7 cellular contexts compared by ENCODE assay signal in the genomic region with DNA sequence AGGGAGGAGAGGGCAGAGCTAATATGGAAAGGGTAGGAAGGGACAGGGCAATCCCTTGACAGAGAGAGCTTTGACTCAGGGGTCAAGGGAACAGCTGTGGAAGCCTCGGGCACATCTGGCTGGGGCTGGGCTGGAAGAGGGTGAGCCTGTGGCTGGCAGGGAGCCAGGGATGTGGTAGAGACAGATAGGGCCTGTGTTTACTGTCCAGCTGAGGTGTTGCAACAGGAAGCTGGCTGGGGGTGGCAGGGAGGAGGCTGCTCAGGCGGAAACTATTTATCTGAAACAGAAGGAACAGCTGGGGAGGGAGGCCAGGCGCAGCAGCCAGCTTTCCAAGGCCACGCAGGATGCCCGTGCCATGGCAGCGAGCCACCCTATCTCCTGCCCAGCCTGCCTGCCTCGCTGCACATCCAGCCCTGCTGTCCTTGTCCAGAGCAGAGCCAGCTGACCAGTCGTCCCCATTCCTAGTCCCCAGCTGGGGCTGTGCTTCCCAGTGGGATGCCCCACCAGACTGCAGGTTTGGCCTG.
DNase-seq lines count a peak whose midpoint lies in the region; ATAC-seq, FAIRE-seq and TF ChIP-seq lines count a peak whose summit lies in the region.

No MANE protein-coding gene starts in this region.

- H3K4me3 ChIP-seq in SK-N-SH (ENCODE audit: low read depth in 2 of 2, low read length in 1 of 2) (no peak overlapping the region), gastroesophageal sphincter (no peak overlapping the region), psoas muscle (no peak overlapping the region)

- H3K79me2 ChIP-seq in SK-N-SH (ENCODE audit: insufficient read depth): no peaks in the 10 kb centered on the region

- peaks cover 35% of the 10 kb centered on the region in 2 experiments for H3K4me1 ChIP-seq in SK-N-SH (ENCODE audit: control insufficient read depth in 1 of 2, insufficient read depth in 2 of 2, low read depth in 1 of 2, low read length in 1 of 2)
- H3K4me1 ChIP-seq in gastroesophageal sphincter: peaks cover 0 to 33% (median 16%) of the 10 kb centered on the region in 3 donors
- H3K4me1 ChIP-seq in psoas muscle: peaks cover 41% of the 10 kb centered on the region

- WGBS in SK-N-SH (ENCODE audit: low lambda C conversion rate): 0% methylated on average over 2 of the region's 8 CpGs
- WGBS in gastroesophageal sphincter (ENCODE audit: low coverage in 1 of 2), 2 donors: 40 to 47% methylated on average over 1 to 3 of the region's 8 CpGs
- WGBS in psoas muscle, 3 donors: 11 to 14% (median 11%) methylated on average over 8 of the region's 8 CpGs

- no peak overlapping the region for H2AFZ ChIP-seq in SK-N-SH (ENCODE audit: low read depth)

- CTCF ChIA-PET in SK-N-SH (lab: Yijun Ruan, JAX): interaction anchor here (1.0 to 1.3 kb wide), 3 partner anchors 41 to 337 kb away, joined by 3 to 4 read pairs (median 3); no protein-coding TSS in a partner anchor

- H3K9me3 ChIP-seq in SK-N-SH (no peaks in the 10 kb centered on the region), gastroesophageal sphincter (peaks cover 0 to 16% (median 0%) of the 10 kb centered on the region in 3 donors), psoas muscle (no peaks in the 10 kb centered on the region)

- no peak for TF ChIP-seq POLR2A in gastroesophageal sphincter (IDR thresholded peaks at IDR 0.05)

- peak; percentile 67 for ATAC-seq in gastroesophageal sphincter
- ATAC-seq in psoas muscle: peak; percentile 81 to 89 (median 85)
- ATAC-seq in HG03159 (IDR thresholded peaks at IDR 0.05; ENCODE audit: unreplicated experiment): no peak
- ATAC-seq in HG02981 (IDR thresholded peaks at IDR 0.05; ENCODE audit: unreplicated experiment): no peak

- no peaks in the 10 kb centered on the region for H3F3A ChIP-seq in SK-N-SH (replicated peaks; ENCODE audit: insufficient read depth)

- H3K36me3 ChIP-seq in SK-N-SH (replicated peaks in 1 of 2; ENCODE audit: control insufficient read depth in 1 of 2, insufficient read depth in 2 of 2, low read length in 1 of 2) (no peaks in the 10 kb centered on the region), gastroesophageal sphincter (no peaks in the 10 kb centered on the region), psoas muscle (ENCODE audit: insufficient read depth in 1 of 2, low read depth in 1 of 2) (no peaks in the 10 kb centered on the region)

- peak; percentile 95 for FAIRE-seq in HTR-8/SVneo (lab: Jason Lieb, UNC)

- intact Hi-C loops in psoas muscle (cut with DNase I): loop anchor here in 1 of 2 donors (5.0 kb wide), 1 partner anchor 54 kb away; no protein-coding TSS in a partner anchor

- H3K9me2 ChIP-seq in SK-N-SH: no peaks in the 10 kb centered on the region

- no peak for TF ChIP-seq CTCF in SK-N-SH (IDR thresholded peaks at IDR 0.05)
- TF ChIP-seq CTCF in gastroesophageal sphincter (IDR thresholded peaks at IDR 0.05): no peak
- no peak for TF ChIP-seq CTCF in psoas muscle (IDR thresholded peaks at IDR 0.05)
- TF ChIP-seq CTCF in GM10266 (IDR thresholded peaks at IDR 0.05; ENCODE audit: control insufficient read depth, insufficient read depth, low read depth, missing control alignments): no peak

- DNase-seq in HTR-8/SVneo (ENCODE audit: insufficient read length, low spot score) (peak; percentile 90), SK-N-SH (peak; percentile 90), psoas muscle (peak; percentile 93 to 97), GM10266 (ENCODE audit: extremely low spot score) (no peak)

- POLR2A ChIA-PET in SK-N-SH (lab: Yijun Ruan, JAX): no interaction called here

- H3K27me3 ChIP-seq in SK-N-SH (ENCODE audit: insufficient read depth) (no peaks in the 10 kb centered on the region), gastroesophageal sphincter (no peaks in the 10 kb centered on the region), psoas muscle (ENCODE audit: insufficient read depth in 3 of 3, low read length in 2 of 3) (no peaks in the 10 kb centered on the region)

- no peak overlapping the region for H3K9ac ChIP-seq in SK-N-SH

- peak overlapping the region in 1 of 2 experiments; percentile 82; a peak in 2 of 4 replicates for H3K27ac ChIP-seq in SK-N-SH (ENCODE audit: low read depth in 2 of 2, low read length in 1 of 2)
- H3K27ac ChIP-seq in gastroesophageal sphincter: no peak overlapping the region
- peak overlapping the region; percentile 71 for H3K27ac ChIP-seq in psoas muscle

- H4K20me1 ChIP-seq in SK-N-SH (ENCODE audit: insufficient read depth): no peaks in the 10 kb centered on the region

- TF ChIP-seq EP300 in SK-N-SH (IDR thresholded peaks at IDR 0.05; ENCODE audit: borderline replicate concordance in 1 of 2, low read depth in 1 of 2, low read length in 1 of 2) (peak; percentile 64 to 80; a peak in 3 of 4 replicates), gastroesophageal sphincter (IDR thresholded peaks at IDR 0.05) (no peak)

- H3K4me2 ChIP-seq in SK-N-SH: peak overlapping the region; percentile 16; the same call in 1 of the 2 replicates

- no peak; the same call in 1 of the 2 replicates for TF ChIP-seq RAD21 in SK-N-SH (IDR thresholded peaks at IDR 0.05; ENCODE audit: low read length)

TF ChIP-seq in SK-N-SH, 30 proteins besides CTCF, POLR2A, EP300 and RAD21 (continues in another document):
- TF ChIP-seq NRF1 (IDR thresholded peaks at IDR 0.05; ENCODE audit: low read depth, low read length) (no peak), TAF1 (IDR thresholded peaks at IDR 0.05; ENCODE audit: borderline replicate concordance, low read depth, low read length) (no peak), FOXJ3 (CRISPR knock-in tag; IDR thresholded peaks at IDR 0.05) (peak; percentile 100), SIN3A (IDR thresholded peaks at IDR 0.05; ENCODE audit: borderline replicate concordance, low read depth, low read length) (0 out of 2 replicates have a peak, but pooled peaks have one; percentile 15), RXRA (IDR thresholded peaks at IDR 0.05; ENCODE audit: borderline replicate concordance, low read depth) (peak; percentile 49; the same call in 1 of the 2 replicates), RFX5 (IDR thresholded peaks at IDR 0.05; ENCODE audit: low read length) (no peak), RCOR1 (IDR thresholded peaks at IDR 0.05; ENCODE audit: low read length) (peak; percentile 94), GABPA (IDR thresholded peaks at IDR 0.05; ENCODE audit: low read depth) (no peak), FOSL2 (IDR thresholded peaks at IDR 0.05; ENCODE audit: borderline replicate concordance, low read depth) (no peak), POLR2AphosphoS5 (IDR thresholded peaks at IDR 0.05; ENCODE audit: low read depth, low read length) (no peak), SMC3 (IDR thresholded peaks at IDR 0.05; ENCODE audit: low read depth, low read length) (no peak), MXI1 (IDR thresholded peaks at IDR 0.05; ENCODE audit: low read depth, low read length) (peak; percentile 80; the same call in 1 of the 2 replicates), TEAD4 (IDR thresholded peaks at IDR 0.05; ENCODE audit: borderline replicate concordance, insufficient read depth) (0 out of 2 replicates have a peak, but pooled peaks have one; percentile 23), CHD2 (IDR thresholded peaks at IDR 0.05; ENCODE audit: low read length, partially characterized antibody) (peak; percentile 64), MEF2A (IDR thresholded peaks at IDR 0.05; ENCODE audit: borderline replicate concordance, low read depth) (no peak), NFIC (IDR thresholded peaks at IDR 0.05; ENCODE audit: borderline replicate concordance) (peak; percentile 74), JUND (IDR thresholded peaks at IDR 0.05) (0 out of 2 replicates have a peak, but pooled peaks have one; percentile 20), TCF12 (IDR thresholded peaks at IDR 0.05) (peak; percentile 85), EZH2phosphoT487 (IDR thresholded peaks at IDR 0.05; ENCODE audit: borderline replicate concordance, low read depth) (no peak)
- TF ChIP-seq, protein P1, sequence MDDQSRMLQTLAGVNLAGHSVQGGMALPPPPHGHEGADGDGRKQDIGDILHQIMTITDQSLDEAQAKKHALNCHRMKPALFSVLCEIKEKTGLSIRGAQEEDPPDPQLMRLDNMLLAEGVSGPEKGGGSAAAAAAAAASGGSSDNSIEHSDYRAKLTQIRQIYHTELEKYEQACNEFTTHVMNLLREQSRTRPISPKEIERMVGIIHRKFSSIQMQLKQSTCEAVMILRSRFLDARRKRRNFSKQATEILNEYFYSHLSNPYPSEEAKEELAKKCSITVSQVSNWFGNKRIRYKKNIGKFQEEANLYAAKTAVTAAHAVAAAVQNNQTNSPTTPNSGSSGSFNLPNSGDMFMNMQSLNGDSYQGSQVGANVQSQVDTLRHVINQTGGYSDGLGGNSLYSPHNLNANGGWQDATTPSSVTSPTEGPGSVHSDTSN (IDR thresholded peaks at IDR 0.05): peak; percentile 64
- TF ChIP-seq, protein P2, sequence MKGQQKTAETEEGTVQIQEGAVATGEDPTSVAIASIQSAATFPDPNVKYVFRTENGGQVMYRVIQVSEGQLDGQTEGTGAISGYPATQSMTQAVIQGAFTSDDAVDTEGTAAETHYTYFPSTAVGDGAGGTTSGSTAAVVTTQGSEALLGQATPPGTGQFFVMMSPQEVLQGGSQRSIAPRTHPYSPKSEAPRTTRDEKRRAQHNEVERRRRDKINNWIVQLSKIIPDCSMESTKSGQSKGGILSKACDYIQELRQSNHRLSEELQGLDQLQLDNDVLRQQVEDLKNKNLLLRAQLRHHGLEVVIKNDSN (IDR thresholded peaks at IDR 0.05; ENCODE audit: borderline replicate concordance, low read depth): no peak
- TF ChIP-seq, protein P3, sequence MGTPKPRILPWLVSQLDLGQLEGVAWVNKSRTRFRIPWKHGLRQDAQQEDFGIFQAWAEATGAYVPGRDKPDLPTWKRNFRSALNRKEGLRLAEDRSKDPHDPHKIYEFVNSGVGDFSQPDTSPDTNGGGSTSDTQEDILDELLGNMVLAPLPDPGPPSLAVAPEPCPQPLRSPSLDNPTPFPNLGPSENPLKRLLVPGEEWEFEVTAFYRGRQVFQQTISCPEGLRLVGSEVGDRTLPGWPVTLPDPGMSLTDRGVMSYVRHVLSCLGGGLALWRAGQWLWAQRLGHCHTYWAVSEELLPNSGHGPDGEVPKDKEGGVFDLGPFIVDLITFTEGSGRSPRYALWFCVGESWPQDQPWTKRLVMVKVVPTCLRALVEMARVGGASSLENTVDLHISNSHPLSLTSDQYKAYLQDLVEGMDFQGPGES (IDR thresholded peaks at IDR 0.05; ENCODE audit: low read depth, low read length): no peak

Comparison
In these comparisons a context has a peak if more than half of its experiments do, and no peak if none do; other contexts are left out.
1. ATAC-seq: peak in gastroesophageal sphincter (single experiment) and psoas muscle (4 of 4); none in HG03159 (single experiment) and HG02981 (single experiment).